In genomic region chr4:7902826-7903225, GRCh38 we compare ENCODE assay signal across 1 cellular context.
TF ChIP-seq lines count a peak whose summit lies in the region.

No MANE protein-coding gene starts in this region.

TF ChIP-seq in HepG2, 621 proteins besides CTCF, POLR2A, EP300 and RAD21:
- TF ChIP-seq MED8 (CRISPR knock-in tag; IDR thresholded peaks at IDR 0.05; ENCODE audit: insufficient replicate concordance): no peak
- TF ChIP-seq PREB (CRISPR knock-in tag; IDR thresholded peaks at IDR 0.05): no peak
- TF ChIP-seq MXD1 (CRISPR knock-in tag; IDR thresholded peaks at IDR 0.05): no peak
- TF ChIP-seq ZNF432 (CRISPR knock-in tag; IDR thresholded peaks at IDR 0.05; ENCODE audit: borderline replicate concordance): no peak
- TF ChIP-seq HDAC1 (CRISPR knock-in tag; IDR thresholded peaks at IDR 0.05): no peak
- no peak for TF ChIP-seq ZNF329 (CRISPR knock-in tag; IDR thresholded peaks at IDR 0.05; ENCODE audit: low read depth)
- no peak for TF ChIP-seq PTBP1 (IDR thresholded peaks at IDR 0.05; ENCODE audit: low read depth, low read length, poor library complexity, severe bottlenecking)
- TF ChIP-seq ZNF883 (CRISPR knock-in tag; IDR thresholded peaks at IDR 0.05; ENCODE audit: not compliant biosample characterization): no peak
- TF ChIP-seq HES4 (CRISPR knock-in tag; IDR thresholded peaks at IDR 0.05; ENCODE audit: borderline replicate concordance): no peak
- TF ChIP-seq PHF8 (CRISPR knock-in tag; IDR thresholded peaks at IDR 0.05): no peak
- no peak for TF ChIP-seq TMF1 (CRISPR knock-in tag; IDR thresholded peaks at IDR 0.05; ENCODE audit: low read depth)
TF ChIP-seq in HepG2: peak in this region for 0.
